13 cellular contexts compared by ENCODE assay signal in genomic region chr7:135917721-135918120, GRCh38.
"Had no signal": no experiment of that assay in that cellular context is flagged by ENCODE, and none has a peak within 500 bp of the region (broad histone marks: within the 10 kb centered on the region; RNA-seq: fewer than 3 reads in every experiment).

No MANE protein-coding gene starts in this region.

- H3K27me3 ChIP-seq: breast epithelium, dorsolateral prefrontal cortex, right atrium auricular region, stomach had no signal

- H3K4me1 ChIP-seq: breast epithelium, parathyroid adenoma, stomach had no signal

- H3K4me3 ChIP-seq: breast epithelium, dorsolateral prefrontal cortex, right atrium auricular region, skin epidermis, stomach, thoracic aorta had no signal

- H3K9me3 ChIP-seq: breast epithelium, right atrium auricular region, stomach, thoracic aorta had no signal

- H3K27ac ChIP-seq: dorsolateral prefrontal cortex, parathyroid adenoma, right atrium auricular region, skin epidermis, stomach, thoracic aorta had no signal

- DNase-seq: activated CD4-positive, alpha-beta T cell treated with anti-CD3 and anti-CD28 coated beads, Interleukin-2, amount 50 U/mL, for 1 hour; activated naive CD4-positive, alpha-beta T cell treated with anti-CD3 and anti-CD28 coated beads, Interleukin-2, amount 50 U/mL, for 16 hours; activated T-cell treated with anti-CD3 and anti-CD28 coated beads for 4 hours; dorsolateral prefrontal cortex; stimulated activated CD4-positive, alpha-beta T cell treated with anti-CD3 and anti-CD28 coated beads, Interleukin-4, amount 100 ng/mL, for 4 hours; stomach; T1000 had no signal

- H3K36me3 ChIP-seq: breast epithelium, right atrium auricular region, stomach, thoracic aorta had no signal

- ATAC-seq: esophagus mucosa had no signal
